9 cellular contexts compared by ENCODE assay signal in the genomic region with DNA sequence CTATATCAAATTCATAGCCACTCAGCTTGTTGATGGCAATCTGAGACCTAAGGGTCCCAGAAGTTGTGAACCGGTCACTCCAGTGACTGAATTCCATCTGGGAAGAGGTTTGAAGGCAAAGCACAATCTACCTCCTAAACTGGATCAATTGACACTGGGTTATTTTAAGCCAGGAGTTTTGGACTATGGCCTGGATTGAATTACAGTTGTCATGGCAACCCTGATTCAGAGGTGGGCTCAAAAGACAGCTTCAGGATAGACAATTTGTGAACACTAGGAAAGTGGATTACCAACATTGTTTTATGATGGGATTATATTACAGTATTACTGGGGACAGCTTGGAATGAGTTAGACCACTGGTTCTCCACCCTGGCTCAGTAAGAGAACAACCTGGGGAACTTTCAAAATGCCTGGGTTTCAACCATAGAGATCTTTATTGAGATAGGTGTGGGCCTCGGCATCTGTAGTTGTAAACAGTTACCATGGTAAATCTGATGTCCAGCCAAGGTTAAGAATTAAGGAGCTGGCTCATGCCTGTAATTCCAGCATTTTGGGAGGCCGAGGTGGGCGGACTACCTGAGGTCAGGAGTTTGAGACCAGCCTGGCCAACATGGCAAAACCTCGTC. TPM values are rescaled to one million over a fixed set of nuclear protein-coding genes. Genes with fewer than 3 reads are reported as not detected.
DNase-seq lines count a peak whose midpoint lies in the region; ATAC-seq and TF ChIP-seq lines count a peak whose summit lies in the region.
"Had no signal": no experiment of that assay in that cellular context is flagged by ENCODE, and none has a peak within 500 bp of the region (broad histone marks: within the 10 kb centered on the region; RNA-seq: fewer than 3 reads in every experiment).

No MANE protein-coding gene starts in this region.

- CTCF ChIA-PET in Caco-2 (lab: Charles Lee) = no interaction called here

- H3K27ac ChIP-seq in left lung (peak overlapping the region; percentile 79 to 82), transverse colon (peak overlapping the region; percentile 76 to 85 (median 82))

- no peak for TF ChIP-seq EP300 in transverse colon (IDR thresholded peaks at IDR 0.05; ENCODE audit: low read depth)

- H3K36me3 ChIP-seq in left lung = peaks cover 0 to 11% of the 10 kb centered on the region in 2 donors
- peaks cover 0 to 7% (median 0%) of the 10 kb centered on the region in 4 donors for H3K36me3 ChIP-seq in transverse colon
- no peaks in the 10 kb centered on the region for H3K36me3 ChIP-seq in Caco-2 (ENCODE audit: control insufficient read depth, insufficient read depth, low read length)

- H3K4me3 Mint-ChIP-seq in activated naive CD8-positive, alpha-beta T cell treated with anti-CD3 and anti-CD28 coated beads, Interleukin-2, amount 50 U/mL, for 24 hours = no peak overlapping the region
- H3K4me3 Mint-ChIP-seq in activated naive CD8-positive, alpha-beta T cell treated with anti-CD3 and anti-CD28 coated beads for 36 hours = no peak overlapping the region
- H3K4me3 Mint-ChIP-seq in Caco-2 (ENCODE audit: unreplicated experiment) = no peak overlapping the region

- no peak for ATAC-seq in activated naive CD8-positive, alpha-beta T cell treated with anti-CD3 and anti-CD28 coated beads, Interleukin-2, amount 50 U/mL, for 24 hours
- ATAC-seq in left lung (no peak), GM21381 (IDR thresholded peaks at IDR 0.05; ENCODE audit: unreplicated experiment) (no peak), HG03135 (IDR thresholded peaks at IDR 0.05; ENCODE audit: unreplicated experiment) (no peak)

- H3K4me3 ChIP-seq in left lung (no peak overlapping the region), transverse colon (no peak overlapping the region), Caco-2 (ENCODE audit: low read depth, low read length) (no peak overlapping the region)

- H3K9me3 ChIP-seq in left lung (no peaks in the 10 kb centered on the region), transverse colon (no peaks in the 10 kb centered on the region), Caco-2 (no peaks in the 10 kb centered on the region)

- POLR2A ChIA-PET in Caco-2 (lab: Charles Lee) = no interaction called here

- TF ChIP-seq CTCF in left lung (IDR thresholded peaks at IDR 0.05) = no peak
- TF ChIP-seq CTCF in transverse colon (IDR thresholded peaks at IDR 0.05) = no peak
- TF ChIP-seq CTCF in Caco-2 (IDR thresholded peaks at IDR 0.05; ENCODE audit: insufficient read depth in 1 of 2, low read depth in 1 of 2, low read length in 1 of 2, severe bottlenecking in 1 of 2, unreplicated experiment in 1 of 2) = no peak

- no peak for DNase-seq in activated naive CD8-positive, alpha-beta T cell treated with anti-CD3 and anti-CD28 coated beads, Interleukin-2, amount 50 U/mL, for 24 hours
- no peak for DNase-seq in activated naive CD8-positive, alpha-beta T cell treated with anti-CD3 and anti-CD28 coated beads for 36 hours
- DNase-seq in RPMI7951 (ENCODE audit: low read depth) = peak; percentile 64
- no peak for DNase-seq in left lung
- DNase-seq in transverse colon = no peak
- DNase-seq in Caco-2 = no peak
- DNase-seq: ACHN had no signal

- no TSS peak for BruUV-seq in Caco-2 (replicated peaks; lab: Mats Ljungman, UMichigan)

- H3K27ac Mint-ChIP-seq in activated naive CD8-positive, alpha-beta T cell treated with anti-CD3 and anti-CD28 coated beads, Interleukin-2, amount 50 U/mL, for 24 hours = peak overlapping the region; percentile 36
- no peak overlapping the region for H3K27ac Mint-ChIP-seq in activated naive CD8-positive, alpha-beta T cell treated with anti-CD3 and anti-CD28 coated beads for 36 hours
- H3K27ac Mint-ChIP-seq in Caco-2 (ENCODE audit: unreplicated experiment) = no peak overlapping the region

- no peaks in the 10 kb centered on the region for H3K27me3 Mint-ChIP-seq in activated naive CD8-positive, alpha-beta T cell treated with anti-CD3 and anti-CD28 coated beads, Interleukin-2, amount 50 U/mL, for 24 hours
- H3K27me3 Mint-ChIP-seq in activated naive CD8-positive, alpha-beta T cell treated with anti-CD3 and anti-CD28 coated beads for 36 hours = no peaks in the 10 kb centered on the region
- no peaks in the 10 kb centered on the region for H3K27me3 Mint-ChIP-seq in Caco-2 (ENCODE audit: insufficient read depth, unreplicated experiment)

- in situ Hi-C loops in transverse colon (cut with MboI; ENCODE audit: low pct_ligation_motif_present in 1 of 4, low pct_unique_long_range_greater_than_20kb in 1 of 4, low sequenced_read_pairs in 3 of 4) = no loop called here

- peaks cover 24% of the 10 kb centered on the region for H3K36me3 Mint-ChIP-seq in activated naive CD8-positive, alpha-beta T cell treated with anti-CD3 and anti-CD28 coated beads, Interleukin-2, amount 50 U/mL, for 24 hours (ENCODE audit: low read depth)
- peaks cover 52% of the 10 kb centered on the region for H3K36me3 Mint-ChIP-seq in activated naive CD8-positive, alpha-beta T cell treated with anti-CD3 and anti-CD28 coated beads for 36 hours
- no peaks in the 10 kb centered on the region for H3K36me3 Mint-ChIP-seq in Caco-2 (ENCODE audit: insufficient read depth, unreplicated experiment)

- WGBS in transverse colon (ENCODE audit: low coverage in 1 of 2), 2 donors = 57 to 75% methylated on average over 1 to 5 of the region's 5 CpGs

- TF ChIP-seq POLR2A in transverse colon (IDR thresholded peaks at IDR 0.05) = no peak

- intact Hi-C loops in left lung (cut with DNase I) (no loop called here), transverse colon (cut with DNase I; ENCODE audit: low total_unique reads) (no loop called here), Caco-2 (cut with micrococcal nuclease; ENCODE audit: unreplicated experiment) (no loop called here)

- peaks cover 55% of the 10 kb centered on the region for H3K4me1 Mint-ChIP-seq in activated naive CD8-positive, alpha-beta T cell treated with anti-CD3 and anti-CD28 coated beads, Interleukin-2, amount 50 U/mL, for 24 hours
- peaks cover 59% of the 10 kb centered on the region for H3K4me1 Mint-ChIP-seq in activated naive CD8-positive, alpha-beta T cell treated with anti-CD3 and anti-CD28 coated beads for 36 hours
- peaks cover 6% of the 10 kb centered on the region for H3K4me1 Mint-ChIP-seq in Caco-2 (ENCODE audit: low read depth, unreplicated experiment)

- peaks cover 16 to 21% of the 10 kb centered on the region in 2 donors for H3K4me1 ChIP-seq in left lung
- H3K4me1 ChIP-seq in transverse colon = peaks cover 37 to 63% (median 45%) of the 10 kb centered on the region in 4 donors
- H3K4me1 ChIP-seq in Caco-2 = no peaks in the 10 kb centered on the region

- H3K9me3 Mint-ChIP-seq in activated naive CD8-positive, alpha-beta T cell treated with anti-CD3 and anti-CD28 coated beads, Interleukin-2, amount 50 U/mL, for 24 hours = no peaks in the 10 kb centered on the region
- no peaks in the 10 kb centered on the region for H3K9me3 Mint-ChIP-seq in activated naive CD8-positive, alpha-beta T cell treated with anti-CD3 and anti-CD28 coated beads for 36 hours
- H3K9me3 Mint-ChIP-seq in Caco-2 (ENCODE audit: unreplicated experiment) = peaks cover 1% of the 10 kb centered on the region

- H3K27me3 ChIP-seq in left lung (no peaks in the 10 kb centered on the region), transverse colon (no peaks in the 10 kb centered on the region), Caco-2 (replicated peaks; ENCODE audit: control insufficient read depth, insufficient read depth, low read length) (no peaks in the 10 kb centered on the region)

RNA-seq across cellular contexts. Expression of a gene that starts 58.8 kb away (rescaled TPM):
- total RNA-seq in activated naive CD8-positive, alpha-beta T cell treated with anti-CD3 and anti-CD28 coated beads for 36 hours = 10 to 100 TPM; 45.6 to 51.1 TPM
- 8.2 and 13.5 TPM in 2 replicates for total RNA-seq in RPMI7951 (2014; rRNA removed; shearing (Covaris generic))
- total RNA-seq in left lung (10 to 100 TPM; 38.2 to 46.6 TPM), transverse colon (10 to 100 TPM; 76.3 to 99.1 (median 83.0) TPM), Caco-2 (2022) (10.9 and 11.1 TPM in 2 replicates)
